29 cellular contexts compared by ENCODE assay signal in genomic region chr18:69596345-69596744, GRCh38.
"Had no signal": no experiment of that assay in that cellular context is flagged by ENCODE, and none has a peak within 500 bp of the region (broad histone marks: within the 10 kb centered on the region; RNA-seq: fewer than 3 reads in every experiment).

No MANE protein-coding gene starts in this region.

- H3K27ac ChIP-seq: ascending aorta, cardiac muscle cell, colonic mucosa, KMS-11, SJCRH30, SK-N-MC, WERI-Rb-1 had no signal

- H3K4me1 ChIP-seq: ascending aorta, colonic mucosa, SJCRH30 had no signal

- H3K4me3 Mint-ChIP-seq: activated CD4-positive, alpha-beta T cell treated with anti-CD3 and anti-CD28 coated beads, Interleukin-2, amount 10 ng/mL, durations not matched to agents 24 days and 14 days; activated CD8-positive, alpha-beta T cell treated with anti-CD3 and anti-CD28 coated beads for 36 hours; activated naive CD4-positive, alpha-beta T cell treated with anti-CD3 and anti-CD28 coated beads, Interleukin-2, amount 50 U/mL, for 24 hours; activated naive CD8-positive, alpha-beta T cell treated with anti-CD3 and anti-CD28 coated beads, Interleukin-2, amount 10 ng/mL, durations not matched to agents 7 days and 5 days; activated T-cell treated with anti-CD3 and anti-CD28 coated beads, Interleukin-2, amount 50 U/mL, for 72 hours; activated T-helper 17 cell treated with anti-CD3 and anti-CD28 coated beads, Interleukin-2, amount 50 U/mL, for 72 hours; central memory CD8-positive, alpha-beta T cell had no signal

- ATAC-seq: activated CD8-positive, alpha-beta T cell treated with anti-CD3 and anti-CD28 coated beads for 36 hours; activated T-cell treated with anti-CD3 and anti-CD28 coated beads, Interleukin-2, amount 50 U/mL, for 72 hours; activated T-helper 17 cell treated with anti-CD3 and anti-CD28 coated beads, Interleukin-2, amount 50 U/mL, for 72 hours; Panc1 had no signal

- H3K27ac Mint-ChIP-seq: activated CD4-positive, alpha-beta T cell treated with anti-CD3 and anti-CD28 coated beads, Interleukin-2, amount 10 ng/mL, durations not matched to agents 24 days and 14 days; activated CD8-positive, alpha-beta T cell treated with anti-CD3 and anti-CD28 coated beads for 36 hours; activated naive CD4-positive, alpha-beta T cell treated with anti-CD3 and anti-CD28 coated beads, Interleukin-2, amount 50 U/mL, for 24 hours; activated naive CD8-positive, alpha-beta T cell treated with anti-CD3 and anti-CD28 coated beads, Interleukin-2, amount 10 ng/mL, durations not matched to agents 7 days and 5 days; activated T-cell treated with anti-CD3 and anti-CD28 coated beads, Interleukin-2, amount 50 U/mL, for 72 hours; activated T-helper 17 cell treated with anti-CD3 and anti-CD28 coated beads, Interleukin-2, amount 50 U/mL, for 72 hours had no signal

- H3K36me3 ChIP-seq: ascending aorta, cardiac muscle cell, colonic mucosa, SJCRH30, WERI-Rb-1 had no signal

- H3K36me3 Mint-ChIP-seq: activated naive CD4-positive, alpha-beta T cell treated with anti-CD3 and anti-CD28 coated beads, Interleukin-2, amount 50 U/mL, for 24 hours; activated naive CD8-positive, alpha-beta T cell treated with anti-CD3 and anti-CD28 coated beads, Interleukin-2, amount 10 ng/mL, durations not matched to agents 7 days and 5 days had no signal

- H3K27me3 Mint-ChIP-seq: activated naive CD4-positive, alpha-beta T cell treated with anti-CD3 and anti-CD28 coated beads, Interleukin-2, amount 50 U/mL, for 24 hours; activated T-helper 17 cell treated with anti-CD3 and anti-CD28 coated beads, Interleukin-2, amount 50 U/mL, for 72 hours; central memory CD8-positive, alpha-beta T cell had no signal

- H3K27me3 ChIP-seq: ascending aorta, cardiac muscle cell, colonic mucosa, SJCRH30 had no signal

- H3K9ac ChIP-seq: KMS-11 had no signal

- H3K4me2 ChIP-seq: KMS-11 had no signal

- H3K9me3 Mint-ChIP-seq: activated T-cell treated with anti-CD3 and anti-CD28 coated beads, Interleukin-2, amount 50 U/mL, for 72 hours; central memory CD8-positive, alpha-beta T cell had no signal

- DNase-seq: activated CD4-positive, alpha-beta T cell treated with anti-CD3 and anti-CD28 coated beads, Interleukin-2, amount 10 ng/mL, durations not matched to agents 24 days and 14 days; activated CD4-positive, alpha-beta T cell treated with anti-CD3 and anti-CD28 coated beads, Interleukin-2, amount 50 U/mL, for 4 hours; activated CD8-positive, alpha-beta T cell treated with anti-CD3 and anti-CD28 coated beads for 36 hours; activated effector memory CD4-positive, alpha-beta T cell treated with anti-CD3 and anti-CD28 coated beads, Interleukin-2, amount 50 U/mL, for 16 hours; activated naive CD4-positive, alpha-beta T cell; activated naive CD8-positive, alpha-beta T cell treated with anti-CD3 and anti-CD28 coated beads, Interleukin-2, amount 10 ng/mL, durations not matched to agents 7 days and 5 days; activated T-cell treated with anti-CD3 and anti-CD28 coated beads, Interleukin-2, amount 50 U/mL, for 1 hour; activated T-cell treated with anti-CD3 and anti-CD28 coated beads, Interleukin-2, amount 50 U/mL, for 72 hours; amygdala; colonic mucosa; MM.1S; MV-4-11; NCI-H146; NCI-H187; NCI-H2029 treated with DMSO at 0.1 percent for 48 hours; NCI-H510A; NCI-H526; SHP77; SJCRH30; T1000; WERI-Rb-1 had no signal

- H3K4me1 Mint-ChIP-seq: activated CD4-positive, alpha-beta T cell treated with anti-CD3 and anti-CD28 coated beads, Interleukin-2, amount 10 ng/mL, durations not matched to agents 24 days and 14 days; activated naive CD4-positive, alpha-beta T cell treated with anti-CD3 and anti-CD28 coated beads, Interleukin-2, amount 50 U/mL, for 24 hours; activated naive CD8-positive, alpha-beta T cell treated with anti-CD3 and anti-CD28 coated beads, Interleukin-2, amount 10 ng/mL, durations not matched to agents 7 days and 5 days; activated T-helper 17 cell treated with anti-CD3 and anti-CD28 coated beads, Interleukin-2, amount 50 U/mL, for 72 hours; central memory CD8-positive, alpha-beta T cell had no signal

- H3K4me3 ChIP-seq: ascending aorta, cardiac muscle cell, colonic mucosa, SJCRH30, SK-N-MC had no signal

- H3K9me3 ChIP-seq: ascending aorta, colonic mucosa, SJCRH30 had no signal
